1 cellular context compared by ENCODE assay signal in the genomic region with DNA sequence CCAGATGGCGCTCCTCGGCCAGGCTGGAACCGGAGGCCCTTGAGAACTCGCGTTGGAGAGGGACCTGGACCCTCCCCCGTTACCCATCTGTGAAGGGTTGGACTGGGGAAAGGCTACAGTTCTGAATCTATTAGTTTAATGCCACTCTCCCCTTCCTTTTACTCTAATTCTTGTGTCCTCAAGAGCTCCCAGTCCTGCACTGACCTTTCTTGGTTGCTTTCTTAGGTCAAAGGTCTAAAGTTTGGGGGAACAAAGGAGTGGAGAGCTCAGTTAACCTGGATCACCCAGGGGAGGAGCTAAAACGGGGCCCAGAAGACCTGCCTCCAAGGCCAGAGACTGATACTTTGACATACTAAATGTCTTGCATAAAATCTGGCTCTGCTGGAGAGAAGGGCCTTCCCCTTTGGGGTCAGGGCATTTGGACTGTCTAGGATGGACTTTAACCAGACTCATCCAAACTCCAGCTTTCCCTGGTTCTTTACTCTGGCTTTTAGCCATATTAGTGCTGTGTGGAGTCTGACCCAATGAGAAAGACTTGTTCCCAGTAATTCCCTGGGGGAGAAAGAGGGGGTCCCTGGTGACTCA.
A peak's percentile ranks its signal among the peaks of the same experiment; 100 is the strongest.
TF ChIP-seq lines count a peak whose summit lies in the region.

No MANE protein-coding gene starts in this region.

TF ChIP-seq in K562, 482 proteins besides CTCF, POLR2A, EP300 and RAD21 (continued from another document):
- TF ChIP-seq, protein P1, sequence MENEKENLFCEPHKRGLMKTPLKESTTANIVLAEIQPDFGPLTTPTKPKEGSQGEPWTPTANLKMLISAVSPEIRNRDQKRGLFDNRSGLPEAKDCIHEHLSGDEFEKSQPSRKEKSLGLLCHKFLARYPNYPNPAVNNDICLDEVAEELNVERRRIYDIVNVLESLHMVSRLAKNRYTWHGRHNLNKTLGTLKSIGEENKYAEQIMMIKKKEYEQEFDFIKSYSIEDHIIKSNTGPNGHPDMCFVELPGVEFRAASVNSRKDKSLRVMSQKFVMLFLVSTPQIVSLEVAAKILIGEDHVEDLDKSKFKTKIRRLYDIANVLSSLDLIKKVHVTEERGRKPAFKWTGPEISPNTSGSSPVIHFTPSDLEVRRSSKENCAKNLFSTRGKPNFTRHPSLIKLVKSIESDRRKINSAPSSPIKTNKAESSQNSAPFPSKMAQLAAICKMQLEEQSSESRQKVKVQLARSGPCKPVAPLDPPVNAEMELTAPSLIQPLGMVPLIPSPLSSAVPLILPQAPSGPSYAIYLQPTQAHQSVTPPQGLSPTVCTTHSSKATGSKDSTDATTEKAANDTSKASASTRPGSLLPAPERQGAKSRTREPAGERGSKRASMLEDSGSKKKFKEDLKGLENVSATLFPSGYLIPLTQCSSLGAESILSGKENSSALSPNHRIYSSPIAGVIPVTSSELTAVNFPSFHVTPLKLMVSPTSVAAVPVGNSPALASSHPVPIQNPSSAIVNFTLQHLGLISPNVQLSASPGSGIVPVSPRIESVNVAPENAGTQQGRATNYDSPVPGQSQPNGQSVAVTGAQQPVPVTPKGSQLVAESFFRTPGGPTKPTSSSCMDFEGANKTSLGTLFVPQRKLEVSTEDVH (IDR thresholded peaks at IDR 0.05; ENCODE audit: low read depth, partially characterized antibody), result peak; percentile 0
- TF ChIP-seq RBM17 (IDR thresholded peaks at IDR 0.05; ENCODE audit: borderline replicate concordance, low read depth, low read length), result no peak
- no peak for TF ChIP-seq CEBPZ (IDR thresholded peaks at IDR 0.05; ENCODE audit: borderline replicate concordance, low read depth, low read length)
- TF ChIP-seq NCOR1 (IDR thresholded peaks at IDR 0.05), result no peak
- TF ChIP-seq ELF2 (CRISPR knock-in tag; IDR thresholded peaks at IDR 0.05), result no peak
- TF ChIP-seq PCBP1 (IDR thresholded peaks at IDR 0.05; ENCODE audit: low read depth, low read length, poor library complexity, severe bottlenecking), result no peak
- no peak for TF ChIP-seq HOMEZ (CRISPR knock-in tag; IDR thresholded peaks at IDR 0.05)
- no peak for TF ChIP-seq STAT5A (IDR thresholded peaks at IDR 0.05; ENCODE audit: borderline replicate concordance, low read length)
- TF ChIP-seq CBFB (CRISPR knock-in tag; IDR thresholded peaks at IDR 0.05), result no peak
- no peak for TF ChIP-seq RAD51 (IDR thresholded peaks at IDR 0.05; ENCODE audit: borderline replicate concordance, low read depth)
- TF ChIP-seq ZNF121 (CRISPR knock-in tag; conservative IDR thresholded peaks at IDR 0.05), result no peak
- no peak for TF ChIP-seq ZNF197 (CRISPR knock-in tag; IDR thresholded peaks at IDR 0.05; ENCODE audit: low read depth)
- no peak for TF ChIP-seq ZNF57 (CRISPR knock-in tag; IDR thresholded peaks at IDR 0.05)
- no peak for TF ChIP-seq GATAD2B (IDR thresholded peaks at IDR 0.05; ENCODE audit: borderline replicate concordance)
- TF ChIP-seq HMG20B (CRISPR knock-in tag; IDR thresholded peaks at IDR 0.05), result no peak
- TF ChIP-seq ETV5 (CRISPR knock-in tag; IDR thresholded peaks at IDR 0.05; ENCODE audit: low read depth), result no peak
- peak; percentile 39; the same call in 1 of the 2 replicates for TF ChIP-seq ZBTB7A (IDR thresholded peaks at IDR 0.05; ENCODE audit: borderline replicate concordance, control insufficient read depth, low read depth, low read length)
- no peak for TF ChIP-seq E2F3 (CRISPR knock-in tag; IDR thresholded peaks at IDR 0.05)
- TF ChIP-seq, protein P2, sequence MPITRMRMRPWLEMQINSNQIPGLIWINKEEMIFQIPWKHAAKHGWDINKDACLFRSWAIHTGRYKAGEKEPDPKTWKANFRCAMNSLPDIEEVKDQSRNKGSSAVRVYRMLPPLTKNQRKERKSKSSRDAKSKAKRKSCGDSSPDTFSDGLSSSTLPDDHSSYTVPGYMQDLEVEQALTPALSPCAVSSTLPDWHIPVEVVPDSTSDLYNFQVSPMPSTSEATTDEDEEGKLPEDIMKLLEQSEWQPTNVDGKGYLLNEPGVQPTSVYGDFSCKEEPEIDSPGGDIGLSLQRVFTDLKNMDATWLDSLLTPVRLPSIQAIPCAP (CRISPR knock-in tag; IDR thresholded peaks at IDR 0.05; ENCODE audit: borderline replicate concordance), result no peak
- TF ChIP-seq, protein P3, sequence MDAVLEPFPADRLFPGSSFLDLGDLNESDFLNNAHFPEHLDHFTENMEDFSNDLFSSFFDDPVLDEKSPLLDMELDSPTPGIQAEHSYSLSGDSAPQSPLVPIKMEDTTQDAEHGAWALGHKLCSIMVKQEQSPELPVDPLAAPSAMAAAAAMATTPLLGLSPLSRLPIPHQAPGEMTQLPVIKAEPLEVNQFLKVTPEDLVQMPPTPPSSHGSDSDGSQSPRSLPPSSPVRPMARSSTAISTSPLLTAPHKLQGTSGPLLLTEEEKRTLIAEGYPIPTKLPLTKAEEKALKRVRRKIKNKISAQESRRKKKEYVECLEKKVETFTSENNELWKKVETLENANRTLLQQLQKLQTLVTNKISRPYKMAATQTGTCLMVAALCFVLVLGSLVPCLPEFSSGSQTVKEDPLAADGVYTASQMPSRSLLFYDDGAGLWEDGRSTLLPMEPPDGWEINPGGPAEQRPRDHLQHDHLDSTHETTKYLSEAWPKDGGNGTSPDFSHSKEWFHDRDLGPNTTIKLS (IDR thresholded peaks at IDR 0.05; ENCODE audit: borderline replicate concordance, low read depth), result 0 out of 2 replicates have a peak, but pooled peaks have one; percentile 5
- TF ChIP-seq TAF15 (IDR thresholded peaks at IDR 0.05; ENCODE audit: low read depth, low read length), result no peak
- TF ChIP-seq CREBBP (IDR thresholded peaks at IDR 0.05; ENCODE audit: low read depth, low read length), result no peak
- no peak for TF ChIP-seq LEF1 (IDR thresholded peaks at IDR 0.05)
- no peak for TF ChIP-seq KLF13 (tag; IDR thresholded peaks at IDR 0.05; ENCODE audit: borderline replicate concordance, low read depth)
- peak; percentile 23; the same call in 1 of the 2 replicates for TF ChIP-seq FOSL1 (tag; conservative IDR thresholded peaks at IDR 0.05)
- no peak for TF ChIP-seq PRPF4 (IDR thresholded peaks at IDR 0.05; ENCODE audit: insufficient read depth, low read depth, low read length, poor library complexity, severe bottlenecking)
- TF ChIP-seq, protein P4, sequence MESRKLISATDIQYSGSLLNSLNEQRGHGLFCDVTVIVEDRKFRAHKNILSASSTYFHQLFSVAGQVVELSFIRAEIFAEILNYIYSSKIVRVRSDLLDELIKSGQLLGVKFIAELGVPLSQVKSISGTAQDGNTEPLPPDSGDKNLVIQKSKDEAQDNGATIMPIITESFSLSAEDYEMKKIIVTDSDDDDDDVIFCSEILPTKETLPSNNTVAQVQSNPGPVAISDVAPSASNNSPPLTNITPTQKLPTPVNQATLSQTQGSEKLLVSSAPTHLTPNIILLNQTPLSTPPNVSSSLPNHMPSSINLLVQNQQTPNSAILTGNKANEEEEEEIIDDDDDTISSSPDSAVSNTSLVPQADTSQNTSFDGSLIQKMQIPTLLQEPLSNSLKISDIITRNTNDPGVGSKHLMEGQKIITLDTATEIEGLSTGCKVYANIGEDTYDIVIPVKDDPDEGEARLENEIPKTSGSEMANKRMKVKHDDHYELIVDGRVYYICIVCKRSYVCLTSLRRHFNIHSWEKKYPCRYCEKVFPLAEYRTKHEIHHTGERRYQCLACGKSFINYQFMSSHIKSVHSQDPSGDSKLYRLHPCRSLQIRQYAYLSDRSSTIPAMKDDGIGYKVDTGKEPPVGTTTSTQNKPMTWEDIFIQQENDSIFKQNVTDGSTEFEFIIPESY (CRISPR knock-in tag; IDR thresholded peaks at IDR 0.05), result 0 out of 2 replicates have a peak, but pooled peaks have one; percentile 9
- no peak for TF ChIP-seq HOXB6 (CRISPR knock-in tag; IDR thresholded peaks at IDR 0.05; ENCODE audit: borderline replicate concordance)
- no peak for TF ChIP-seq VEZF1 (CRISPR knock-in tag; IDR thresholded peaks at IDR 0.05)
- TF ChIP-seq ZNF717 (CRISPR knock-in tag; IDR thresholded peaks at IDR 0.05), result no peak
- no peak for TF ChIP-seq NKRF (IDR thresholded peaks at IDR 0.05; ENCODE audit: borderline replicate concordance)
- TF ChIP-seq PTBP1 (IDR thresholded peaks at IDR 0.05; ENCODE audit: low read depth, low read length), result no peak
- TF ChIP-seq SRSF3 (IDR thresholded peaks at IDR 0.05; ENCODE audit: insufficient read depth, low read length), result no peak
